In the genomic region with DNA sequence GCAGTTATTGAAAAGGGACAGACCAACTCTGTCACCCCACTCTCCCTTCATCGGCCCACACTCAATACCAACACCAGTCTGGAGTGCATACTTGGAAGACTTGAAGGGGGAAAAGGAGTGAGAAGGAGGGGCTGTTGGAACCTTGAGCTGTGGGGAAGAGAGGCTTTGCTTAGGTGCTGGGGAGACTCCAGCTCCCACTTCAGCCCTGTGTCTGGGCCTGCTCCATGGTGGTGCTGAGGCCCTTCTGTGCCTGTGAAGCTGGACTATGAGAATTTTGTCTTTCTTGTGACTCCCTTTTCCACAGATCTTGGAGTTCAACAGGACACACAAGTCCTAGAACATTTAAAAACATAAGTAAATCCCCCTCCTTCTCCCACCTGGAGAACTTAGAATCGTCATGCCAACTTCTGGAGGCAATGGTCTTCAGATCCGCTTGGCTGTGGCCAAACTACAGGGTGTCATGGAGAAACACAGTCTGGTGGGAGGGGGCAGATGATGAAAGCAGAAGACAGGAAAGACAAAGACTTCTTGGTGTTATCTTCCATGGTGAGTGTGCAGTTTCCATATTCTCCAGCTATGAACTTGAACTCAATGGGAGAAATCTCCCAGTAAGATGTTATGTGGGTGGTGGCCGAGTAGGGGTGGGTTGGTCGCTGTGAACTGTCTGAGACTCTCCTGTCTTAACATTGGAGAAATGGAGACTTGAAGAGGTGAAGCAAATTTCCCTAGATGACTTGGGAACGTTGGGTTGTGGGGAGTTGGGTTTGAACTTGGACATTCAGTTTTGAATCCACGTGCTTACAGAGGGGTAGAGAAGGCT, we compare ENCODE assay signal across 20 cellular contexts. TPM values are rescaled to one million over a fixed set of nuclear protein-coding genes. Genes with fewer than 3 reads are reported as not detected.
DNase-seq lines count a peak whose midpoint lies in the region; ATAC-seq and TF ChIP-seq lines count a peak whose summit lies in the region.
"Had no signal": no experiment of that assay in that cellular context is flagged by ENCODE, and none has a peak within 500 bp of the region (broad histone marks: within the 10 kb centered on the region; RNA-seq: fewer than 3 reads in every experiment).

No MANE protein-coding gene starts in this region.

- H3K27ac ChIP-seq in right atrium auricular region (no peak overlapping the region), lung (ENCODE audit: low read depth in 1 of 2, low read length in 1 of 2) (no peak overlapping the region), upper lobe of right lung (no peak overlapping the region)
- H3K27ac ChIP-seq: 22Rv1, C4-2B had no signal

- ATAC-seq in lung (ENCODE audit: insufficient read depth, low FRiP score) (no peak), upper lobe of right lung (peak; percentile 2), GM19328 (IDR thresholded peaks at IDR 0.05; ENCODE audit: unreplicated experiment) (no peak)

- peaks cover 36% of the 10 kb centered on the region for H3K4me1 Mint-ChIP-seq in T-helper 2 cell treated with Interferon-gamma antibody and Interleukin-4, amounts not matched to agents 5 μg/mL and 100 μg/mL, for 36 hours (ENCODE audit: low read depth)

- H3K9me3 Mint-ChIP-seq in T-helper 2 cell treated with Interferon-gamma antibody and Interleukin-4, amounts not matched to agents 5 μg/mL and 100 μg/mL, for 36 hours, result no peaks in the 10 kb centered on the region

- H3K27me3 Mint-ChIP-seq in T-helper 2 cell treated with Interferon-gamma antibody and Interleukin-4, amounts not matched to agents 5 μg/mL and 100 μg/mL, for 36 hours (ENCODE audit: low read depth), result no peaks in the 10 kb centered on the region

- no peaks in the 10 kb centered on the region for H3K27me3 ChIP-seq in right atrium auricular region
- no peaks in the 10 kb centered on the region for H3K27me3 ChIP-seq in lung (ENCODE audit: control insufficient read depth, insufficient read depth)
- H3K27me3 ChIP-seq in upper lobe of right lung, result no peaks in the 10 kb centered on the region

- no peak for DNase-seq in T-helper 2 cell treated with Interferon-gamma antibody and Interleukin-4, amounts not matched to agents 5 μg/mL and 100 μg/mL, for 36 hours (ENCODE audit: low spot score)
- DNase-seq in T-helper 2 cell, result no peak
- DNase-seq in right atrium auricular region (ENCODE audit: low spot score), result peak; percentile 40
- DNase-seq in cardiac septum (ENCODE audit: low spot score), result no peak
- DNase-seq in lung (ENCODE audit: low spot score), result peak; percentile 24
- DNase-seq in upper lobe of right lung, result peak; percentile 32
- no peak for DNase-seq in germinal center (ENCODE audit: low spot score)
- DNase-seq: KBM-7, NCI-H1092, NCI-H1694, NCI-H2107, NCI-H226, NCI-H526 had no signal

- intact Hi-C loops in cardiac septum (cut with DNase I) (no loop called here), upper lobe of right lung (cut with DNase I) (no loop called here)

- H3K4me3 Mint-ChIP-seq in T-helper 2 cell treated with Interferon-gamma antibody and Interleukin-4, amounts not matched to agents 5 μg/mL and 100 μg/mL, for 36 hours, result no peak overlapping the region

- peak overlapping the region; percentile 16 for H3K27ac Mint-ChIP-seq in T-helper 2 cell treated with Interferon-gamma antibody and Interleukin-4, amounts not matched to agents 5 μg/mL and 100 μg/mL, for 36 hours

- H3K4me1 ChIP-seq in right atrium auricular region (peaks cover 0 to 6% of the 10 kb centered on the region in 2 donors), lung (ENCODE audit: control insufficient read depth in 2 of 2, insufficient read depth in 2 of 2, low read length in 2 of 2) (peaks cover 0 to 4% of the 10 kb centered on the region in 2 donors), upper lobe of right lung (peaks cover 11% of the 10 kb centered on the region)
- H3K4me1 ChIP-seq: HAP-1 had no signal

- H3K36me3 Mint-ChIP-seq in T-helper 2 cell treated with Interferon-gamma antibody and Interleukin-4, amounts not matched to agents 5 μg/mL and 100 μg/mL, for 36 hours (ENCODE audit: low read depth), result no peaks in the 10 kb centered on the region

- H3K4me3 ChIP-seq in right atrium auricular region, result no peak overlapping the region
- H3K4me3 ChIP-seq in lung, result no peak overlapping the region
- H3K4me3 ChIP-seq in upper lobe of right lung, result no peak overlapping the region
- H3K4me3 ChIP-seq: HAP-1 had no signal

- 89 to 90% methylated on average over 7 of the region's 7 CpGs for WGBS in lung, 2 donors

- H3K36me3 ChIP-seq in right atrium auricular region (no peaks in the 10 kb centered on the region), lung (ENCODE audit: control insufficient read depth in 2 of 2, insufficient read depth in 2 of 2, low read length in 2 of 2) (no peaks in the 10 kb centered on the region), upper lobe of right lung (no peaks in the 10 kb centered on the region)
- H3K36me3 ChIP-seq: HAP-1 had no signal

- H3K9me3 ChIP-seq in right atrium auricular region (no peaks in the 10 kb centered on the region), lung (ENCODE audit: control insufficient read depth in 2 of 2, insufficient read depth in 1 of 2, low read length in 1 of 2) (no peaks in the 10 kb centered on the region), upper lobe of right lung (no peaks in the 10 kb centered on the region)
- H3K9me3 ChIP-seq: HAP-1 had no signal

- TF ChIP-seq CTCF in right atrium auricular region (IDR thresholded peaks at IDR 0.05), result no peak
- TF ChIP-seq CTCF in lung (IDR thresholded peaks at IDR 0.05; ENCODE audit: control extremely low read depth, extremely low read depth), result no peak
- TF ChIP-seq CTCF in upper lobe of right lung (IDR thresholded peaks at IDR 0.05), result no peak

RNA-seq across cellular contexts. Expression of a gene that starts 18.4 kb away (rescaled TPM):
- total RNA-seq in right atrium auricular region, result 1 to 10 TPM; 6.6 to 9.6 TPM
- 16.3 TPM for total RNA-seq in cardiac septum
- total RNA-seq in lung, result 10 to 100 TPM; 20.9 to 25.0 TPM
- polyA plus RNA-seq in lung, result 10 to 100 TPM; 14.4 to 23.0 TPM
- total RNA-seq in upper lobe of right lung, result 42.3 TPM
- total RNA-seq: HT1080, M059J, OCI-LY7 had no signal

RNA-seq across cellular contexts. Expression of a gene that starts 52.9 kb away (rescaled TPM):
- total RNA-seq in right atrium auricular region (1 to 10 TPM; 4.1 to 6.2 TPM), cardiac septum (3.4 TPM), lung (1 to 10 TPM; 4.4 to 5.4 TPM), upper lobe of right lung (4.4 TPM)
- 1 to 10 TPM; 1.4 to 3.2 TPM for polyA plus RNA-seq in lung

Comparison
In these comparisons a context has a peak if more than half of its experiments do, and no peak if none do; other contexts are left out.
1. DNase-seq: peak in right atrium auricular region (single experiment), lung (single experiment) and upper lobe of right lung (single experiment); none in T-helper 2 cell treated with Interferon-gamma antibody and Interleukin-4, amounts not matched to agents 5 μg/mL and 100 μg/mL, for 36 hours (single experiment), T-helper 2 cell (0 of 5), cardiac septum (single experiment) and germinal center (single experiment).